Comparison of ENCODE assay signal across 8 cellular contexts in the genomic region with DNA sequence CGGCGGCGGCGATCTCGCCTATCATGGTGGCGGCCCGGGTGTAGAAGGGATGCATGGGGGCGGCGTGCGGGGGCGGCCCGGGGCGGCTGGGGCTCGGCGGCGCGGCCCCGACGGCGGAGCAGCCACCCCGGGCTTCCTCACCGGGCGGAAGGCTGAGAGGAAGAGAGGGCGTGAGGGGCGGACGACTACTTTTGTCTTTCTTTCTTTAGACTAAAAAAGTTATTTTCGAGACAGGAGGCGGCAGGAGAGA. TPM values are rescaled to one million over a fixed set of nuclear protein-coding genes. Genes with fewer than 3 reads are reported as not detected.
DNase-seq lines count a peak whose midpoint lies in the region; ATAC-seq and TF ChIP-seq lines count a peak whose summit lies in the region.

No MANE protein-coding gene starts in this region.

- intact Hi-C loops in HCT116 (cut with micrococcal nuclease) (loop anchor here (2.0 to 10.0 kb wide), 3 partner anchors 371 to 763 kb away; no protein-coding TSS in a partner anchor), posterior vena cava (cut with DNase I) (loop anchor here (5.0 to 10.0 kb wide), 4 partner anchors 331 to 761 kb away; no protein-coding TSS in a partner anchor)

- no peak for TF ChIP-seq RAD21 in HCT116 (IDR thresholded peaks at IDR 0.05; ENCODE audit: low read depth)

- no peak for TF ChIP-seq POLR2A in HCT116 (IDR thresholded peaks at IDR 0.05; ENCODE audit: borderline replicate concordance, extremely low read depth, insufficient read depth, insufficient read length)

- H3K27me3 ChIP-seq in BJ (ENCODE audit: control insufficient read depth, insufficient read depth, low read length) (no peaks in the 10 kb centered on the region), HCT116 (ENCODE audit: insufficient read depth, low read length) (no peaks in the 10 kb centered on the region), WERI-Rb-1 (ENCODE audit: insufficient read depth, low read depth, severe bottlenecking) (no peaks in the 10 kb centered on the region), foreskin keratinocyte (no peaks in the 10 kb centered on the region), rectal smooth muscle tissue (ENCODE audit: control insufficient read depth, insufficient read depth, low read length) (no peaks in the 10 kb centered on the region)

- POLR2A ChIA-PET in BJ (lab: Charles Lee) = interaction anchor here (0.5 to 2.0 kb wide), 17 partner anchors 8 to 1948 kb away, joined by 3 to 12 read pairs (median 4); no protein-coding TSS in a partner anchor
- POLR2A ChIA-PET in HCT116 (lab: Charles Lee) = interaction anchor here (0.6 to 4.7 kb wide), 38 partner anchors 10 to 775 kb away, joined by 3 to 91 read pairs (median 4); no protein-coding TSS in a partner anchor

- RAD21 ChIA-PET in HCT116 (lab: Charles Lee; ENCODE audit: low non-redundant PET in 1 of 2, low total read pairs in 2 of 2, uncharacterized antibody in 2 of 2, unreplicated experiment in 2 of 2) = interaction anchor here in 1 of 2 experiments (0.6 to 0.9 kb wide), 2 partner anchors 9 to 710 kb away, joined by 3 read pairs; no protein-coding TSS in a partner anchor

- ATAC-seq in HCT116 (peak; percentile 8), foreskin keratinocyte (peak; percentile 3), HG03097 (IDR thresholded peaks at IDR 0.05; ENCODE audit: low FRiP score, unreplicated experiment) (no peak)

- TF ChIP-seq CTCF in BJ (IDR thresholded peaks at IDR 0.05; ENCODE audit: insufficient read depth, low read depth, low read length) (no peak), HCT116 (IDR thresholded peaks at IDR 0.05 in 2 of 3, conservative IDR thresholded peaks at IDR 0.05 in 1 of 3; ENCODE audit: borderline replicate concordance in 1 of 3, insufficient read depth in 1 of 3, low read depth in 2 of 3, low read length in 2 of 3) (no peak), WERI-Rb-1 (IDR thresholded peaks at IDR 0.05; ENCODE audit: low read depth, low read length) (no peak), foreskin keratinocyte (conservative IDR thresholded peaks at IDR 0.05) (no peak)

- CTCF ChIA-PET in BJ (lab: Yijun Ruan, JAX) = interaction anchor here (0.6 to 2.8 kb wide), 8 partner anchors 70 to 763 kb away, joined by 3 to 33 read pairs (median 4); no protein-coding TSS in a partner anchor
- CTCF ChIA-PET in HCT116 (lab: Charles Lee) = interaction anchor here (1.4 to 2.7 kb wide), 2 partner anchors 263 to 763 kb away, joined by 8 to 12 read pairs; no protein-coding TSS in a partner anchor

- H3K4me3 ChIP-seq in BJ (ENCODE audit: low read depth, low read length) (peak overlapping the region; percentile 98), HCT116 (replicated peaks in 1 of 2; ENCODE audit: low read depth in 1 of 2, low read length in 2 of 2) (peak overlapping the region; percentile 51 to 78), WERI-Rb-1 (ENCODE audit: low read depth, low read length) (peak overlapping the region; percentile 93), rectal smooth muscle tissue (ENCODE audit: low read length) (peak overlapping the region; percentile 88)

- H3K36me3 ChIP-seq in BJ (ENCODE audit: control insufficient read depth, insufficient read depth, low read length) = no peaks in the 10 kb centered on the region
- H3K36me3 ChIP-seq in HCT116 (ENCODE audit: control insufficient read depth in 1 of 2, insufficient read depth in 2 of 2, low read length in 2 of 2) = peaks cover 9 to 21% of the 10 kb centered on the region in 2 experiments; a peak in 2 of 4 replicates
- peaks cover 48% of the 10 kb centered on the region for H3K36me3 ChIP-seq in WERI-Rb-1
- H3K36me3 ChIP-seq in rectal smooth muscle tissue (ENCODE audit: control insufficient read depth, insufficient read depth, low read length) = peaks cover 4% of the 10 kb centered on the region

- H3K4me1 ChIP-seq in HCT116 (ENCODE audit: control insufficient read depth in 1 of 2, insufficient read depth in 2 of 2, low read length in 2 of 2) = peaks cover 5 to 18% of the 10 kb centered on the region in 2 experiments; a peak in 3 of 4 replicates
- H3K4me1 ChIP-seq in foreskin keratinocyte = peaks cover 25% of the 10 kb centered on the region
- H3K4me1 ChIP-seq in rectal smooth muscle tissue (ENCODE audit: control insufficient read depth, insufficient read depth, low read length) = no peaks in the 10 kb centered on the region

- no peak overlapping the region for H2AFZ ChIP-seq in HCT116 (ENCODE audit: low read depth, low read length, poor library complexity, severe bottlenecking)

- peaks cover 34% of the 10 kb centered on the region for H3K79me2 ChIP-seq in HCT116 (ENCODE audit: insufficient read depth, low read length)

- H4K20me1 ChIP-seq in HCT116 (ENCODE audit: insufficient read depth) = no peaks in the 10 kb centered on the region

- no peaks in the 10 kb centered on the region for H3K9me2 ChIP-seq in HCT116 (ENCODE audit: insufficient read depth)

- H3K9me3 ChIP-seq in HCT116 (ENCODE audit: control insufficient read depth in 1 of 2, insufficient read depth in 1 of 2, low read depth in 1 of 2, low read length in 2 of 2) (no peaks in the 10 kb centered on the region), WERI-Rb-1 (ENCODE audit: severe bottlenecking) (no peaks in the 10 kb centered on the region)

- BruUV-seq in HCT116 (replicated peaks; lab: Mats Ljungman, UMichigan) = no TSS peak

- DNase-seq in BJ (ENCODE audit: low read depth) (no peak), HCT116 (ENCODE audit: low read depth, low spot score) (no peak), WERI-Rb-1 (no peak), foreskin keratinocyte (no peak), pons (ENCODE audit: low spot score) (no peak), posterior vena cava (ENCODE audit: low spot score) (no peak)

- H3K27ac ChIP-seq in HCT116 (ENCODE audit: low read depth, low read length) (peak overlapping the region; percentile 80), WERI-Rb-1 (peak overlapping the region; percentile 97), foreskin keratinocyte (peak overlapping the region; percentile 77), rectal smooth muscle tissue (ENCODE audit: low read depth, low read length) (peak overlapping the region; percentile 88)

- H3K4me2 ChIP-seq in HCT116 (ENCODE audit: low read length) = peak overlapping the region; percentile 88

- H3K9ac ChIP-seq in HCT116 (ENCODE audit: low read length) (peak overlapping the region; percentile 86), rectal smooth muscle tissue (ENCODE audit: low read length) (peak overlapping the region; percentile 90)

TF ChIP-seq in HCT116, 20 proteins besides CTCF, POLR2A, EP300 and RAD21:
- TF ChIP-seq, protein P1, sequence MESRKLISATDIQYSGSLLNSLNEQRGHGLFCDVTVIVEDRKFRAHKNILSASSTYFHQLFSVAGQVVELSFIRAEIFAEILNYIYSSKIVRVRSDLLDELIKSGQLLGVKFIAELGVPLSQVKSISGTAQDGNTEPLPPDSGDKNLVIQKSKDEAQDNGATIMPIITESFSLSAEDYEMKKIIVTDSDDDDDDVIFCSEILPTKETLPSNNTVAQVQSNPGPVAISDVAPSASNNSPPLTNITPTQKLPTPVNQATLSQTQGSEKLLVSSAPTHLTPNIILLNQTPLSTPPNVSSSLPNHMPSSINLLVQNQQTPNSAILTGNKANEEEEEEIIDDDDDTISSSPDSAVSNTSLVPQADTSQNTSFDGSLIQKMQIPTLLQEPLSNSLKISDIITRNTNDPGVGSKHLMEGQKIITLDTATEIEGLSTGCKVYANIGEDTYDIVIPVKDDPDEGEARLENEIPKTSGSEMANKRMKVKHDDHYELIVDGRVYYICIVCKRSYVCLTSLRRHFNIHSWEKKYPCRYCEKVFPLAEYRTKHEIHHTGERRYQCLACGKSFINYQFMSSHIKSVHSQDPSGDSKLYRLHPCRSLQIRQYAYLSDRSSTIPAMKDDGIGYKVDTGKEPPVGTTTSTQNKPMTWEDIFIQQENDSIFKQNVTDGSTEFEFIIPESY (IDR thresholded peaks at IDR 0.05; ENCODE audit: extremely low read depth, insufficient replicate concordance, low read length) = no peak
- TF ChIP-seq ZFX (IDR thresholded peaks at IDR 0.05) (peak; percentile 67), ZNF274 (IDR thresholded peaks at IDR 0.05; ENCODE audit: low read depth, low read length) (no peak), JUND (IDR thresholded peaks at IDR 0.05) (no peak)
TF ChIP-seq in HCT116: peak in this region for 1.

RNA-seq across cellular contexts. Expression of a gene that starts 0.2 kb away (rescaled TPM):
- polyA plus RNA-seq in BJ (2011; rRNA removed) = 73.8 and 81.3 TPM in 2 replicates
- polyA minus RNA-seq in BJ (2011; rRNA and poly(A)+ RNA removed) = 66.4 and 77.9 TPM in 2 replicates
- total RNA-seq in HCT116 (2021; ENCODE audit: unreplicated experiment) = 57.3 TPM
- 85.6 and 108 TPM in 2 replicates for polyA plus RNA-seq in HCT116 (2012)
- 9.1 and 14.3 TPM in 2 replicates for total RNA-seq in foreskin keratinocyte
- 15.2 and 18.4 TPM in 2 replicates for polyA plus RNA-seq in foreskin keratinocyte
- 10 to 100 TPM; 78.5 to 81.8 TPM for total RNA-seq in posterior vena cava
